Comparison of ENCODE assay signal across 14 cellular contexts in the genomic region with DNA sequence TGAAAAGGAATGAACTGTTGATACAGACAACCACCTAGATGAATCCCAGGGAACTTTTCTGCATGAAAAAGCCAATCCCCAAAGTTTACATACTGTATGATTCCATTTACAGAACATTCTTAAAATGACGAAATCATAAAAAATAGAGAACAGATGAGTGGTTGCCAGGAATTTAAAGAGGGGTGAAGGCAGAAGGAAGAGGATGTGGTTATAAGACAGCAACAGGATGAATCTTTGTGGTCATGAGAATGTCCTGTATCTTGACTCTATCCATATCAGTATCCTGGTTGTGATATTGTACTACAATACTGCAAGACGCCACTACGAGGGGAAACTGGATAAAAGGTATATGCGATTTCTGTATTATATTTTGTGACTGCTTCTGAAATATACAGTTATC.
DNase-seq lines count a peak whose midpoint lies in the region; ATAC-seq and TF ChIP-seq lines count a peak whose summit lies in the region.
"Had no signal": no experiment of that assay in that cellular context is flagged by ENCODE, and none has a peak within 500 bp of the region (broad histone marks: within the 10 kb centered on the region; RNA-seq: fewer than 3 reads in every experiment).

No MANE protein-coding gene starts in this region.

- H3F3A ChIP-seq in PC-3 (ENCODE audit: low read length, unreplicated experiment): no peaks in the 10 kb centered on the region

- no TSS peak for BruUV-seq in mammary epithelial cell (replicated peaks; lab: Mats Ljungman, UMichigan)
- no TSS peak for BruUV-seq in MCF 10A (replicated peaks; lab: Mats Ljungman, UMichigan)
- no TSS peak for BruUV-seq in PC-3 (replicated peaks; lab: Mats Ljungman, UMichigan)

- intact Hi-C loops in mammary epithelial cell (cut with micrococcal nuclease): no loop called here
- intact Hi-C loops in MCF 10A (cut with micrococcal nuclease): no loop called here
- intact Hi-C loops in PC-3 (cut with micrococcal nuclease): no loop called here
- intact Hi-C loops in lower lobe of right lung (cut with DNase I): no loop called here

- H3K9me2 ChIP-seq in PC-3 (replicated peaks; ENCODE audit: low read length): no peaks in the 10 kb centered on the region

- H3K27me3 ChIP-seq in mammary epithelial cell (ENCODE audit: insufficient read depth, low read length) (no peaks in the 10 kb centered on the region), PC-3 (ENCODE audit: low read length) (no peaks in the 10 kb centered on the region), lower lobe of right lung (ENCODE audit: low read depth) (no peaks in the 10 kb centered on the region)
- H3K27me3 ChIP-seq: sigmoid colon had no signal

- TF ChIP-seq CTCF in mammary epithelial cell (conservative IDR thresholded peaks at IDR 0.05 in 1 of 2, IDR thresholded peaks at IDR 0.05 in 1 of 2; ENCODE audit: extremely low read depth in 1 of 2, insufficient read depth in 1 of 2, low read depth in 1 of 2, low read length in 2 of 2) (no peak), MCF 10A (IDR thresholded peaks at IDR 0.05; ENCODE audit: unreplicated experiment) (no peak), PC-3 (conservative IDR thresholded peaks at IDR 0.05; ENCODE audit: low read depth, low read length) (no peak), cardiac fibroblast (IDR thresholded peaks at IDR 0.05; ENCODE audit: low read depth, low read length) (no peak), lower lobe of right lung (IDR thresholded peaks at IDR 0.05) (no peak)

- no peaks in the 10 kb centered on the region for H3K36me3 ChIP-seq in mammary epithelial cell (ENCODE audit: insufficient read depth, low read length)
- H3K36me3 ChIP-seq in PC-3 (ENCODE audit: low read depth, low read length): peaks cover 21% of the 10 kb centered on the region
- peaks cover 79% of the 10 kb centered on the region for H3K36me3 ChIP-seq in lower lobe of right lung

- no peak overlapping the region for H2AFZ ChIP-seq in mammary epithelial cell (ENCODE audit: low read depth, low read length)
- H2AFZ ChIP-seq in PC-3 (ENCODE audit: low read length): no peak overlapping the region

- dilution Hi-C loops in mammary epithelial cell (cut with HindIII; ENCODE audit: low sequenced_read_pairs): no loop called here

- POLR2A ChIA-PET in MCF 10A (lab: Yijun Ruan, JAX) (no interaction called here), PC-3 (lab: Charles Lee; ENCODE audit: unreplicated experiment) (no interaction called here)

- CTCF ChIA-PET in mammary epithelial cell (lab: Charles Lee; ENCODE audit: low non-redundant PET) (no interaction called here), MCF 10A (lab: Yijun Ruan, JAX) (no interaction called here), PC-3 (lab: Charles Lee) (no interaction called here)

- no peak overlapping the region for H3K4me3 Mint-ChIP-seq in MCF 10A (ENCODE audit: unreplicated experiment)
- no peak overlapping the region for H3K4me3 Mint-ChIP-seq in stimulated activated naive CD8-positive, alpha-beta T cell treated with anti-CD3 and anti-CD28 coated beads, Interleukin-15, amount 100 ng/mL, for 72 hours
- H3K4me3 Mint-ChIP-seq: H9 had no signal

- no peak overlapping the region for H3K27ac ChIP-seq in mammary epithelial cell (ENCODE audit: insufficient read depth, low read depth, low read length)
- no peak overlapping the region for H3K27ac ChIP-seq in PC-3 (ENCODE audit: low read length)
- no peak overlapping the region for H3K27ac ChIP-seq in lower lobe of right lung
- H3K27ac ChIP-seq: sigmoid colon had no signal

- H3K4me2 ChIP-seq in mammary epithelial cell (ENCODE audit: insufficient read depth, low read depth, low read length): no peak overlapping the region
- no peak overlapping the region for H3K4me2 ChIP-seq in PC-3 (ENCODE audit: low read length)

- H3K4me3 ChIP-seq in mammary epithelial cell (replicated peaks in 1 of 3; ENCODE audit: insufficient read depth in 1 of 3, low read depth in 2 of 3, low read length in 3 of 3) (no peak overlapping the region), PC-3 (ENCODE audit: low read length) (no peak overlapping the region), cardiac fibroblast (replicated peaks in 1 of 2; ENCODE audit: low read depth in 2 of 2, low read length in 2 of 2) (no peak overlapping the region), lower lobe of right lung (no peak overlapping the region)
- H3K4me3 ChIP-seq: sigmoid colon had no signal

- H4K20me1 ChIP-seq in mammary epithelial cell (ENCODE audit: insufficient read depth, low read length): no peaks in the 10 kb centered on the region
- H4K20me1 ChIP-seq in PC-3 (ENCODE audit: low read length): no peaks in the 10 kb centered on the region

- H3K9ac ChIP-seq in mammary epithelial cell (ENCODE audit: insufficient read depth, low read length) (no peak overlapping the region), PC-3 (ENCODE audit: low read length) (no peak overlapping the region)

- peaks cover 6% of the 10 kb centered on the region for H3K4me1 ChIP-seq in mammary epithelial cell (ENCODE audit: insufficient read depth, low read length)
- no peaks in the 10 kb centered on the region for H3K4me1 ChIP-seq in PC-3 (ENCODE audit: insufficient read depth, low read length)
- no peaks in the 10 kb centered on the region for H3K4me1 ChIP-seq in lower lobe of right lung
- H3K4me1 ChIP-seq: sigmoid colon had no signal

- 78% methylated on average over 4 of the region's 4 CpGs for WGBS in mammary epithelial cell (ENCODE audit: low coverage, missing lambda C conversion rate)

- no peaks in the 10 kb centered on the region for H3K4me1 Mint-ChIP-seq in MCF 10A (ENCODE audit: insufficient read depth, unreplicated experiment)
- peaks cover 75% of the 10 kb centered on the region for H3K4me1 Mint-ChIP-seq in stimulated activated naive CD8-positive, alpha-beta T cell treated with anti-CD3 and anti-CD28 coated beads, Interleukin-15, amount 100 ng/mL, for 72 hours
- H3K4me1 Mint-ChIP-seq: H9 had no signal

- in situ Hi-C loops in mammary epithelial cell (cut with MboI; ENCODE audit: low sequenced_read_pairs in 2 of 2): no loop called here

- H3K27ac Mint-ChIP-seq in MCF 10A (ENCODE audit: low read depth, unreplicated experiment): no peak overlapping the region
- peak overlapping the region; percentile 0 to 6 for H3K27ac Mint-ChIP-seq in stimulated activated naive CD8-positive, alpha-beta T cell treated with anti-CD3 and anti-CD28 coated beads, Interleukin-15, amount 100 ng/mL, for 72 hours
- H3K27ac Mint-ChIP-seq: H9 had no signal

- peaks cover 26% of the 10 kb centered on the region for H3K36me3 Mint-ChIP-seq in MCF 10A (ENCODE audit: insufficient read depth, unreplicated experiment)

- H3K79me2 ChIP-seq in mammary epithelial cell (ENCODE audit: insufficient read depth, low read length) (no peaks in the 10 kb centered on the region), PC-3 (ENCODE audit: low read length) (no peaks in the 10 kb centered on the region)

- DNase-seq in mammary epithelial cell: peak; percentile 37
- DNase-seq in MCF 10A (ENCODE audit: unreplicated experiment): no peak
- peak; percentile 19 for DNase-seq in PC-3
- peak; percentile 58 to 89 for DNase-seq in cardiac fibroblast (ENCODE audit: low read depth in 2 of 2)
- no peak for DNase-seq in stimulated activated naive CD8-positive, alpha-beta T cell treated with anti-CD3 and anti-CD28 coated beads, Interleukin-15, amount 100 ng/mL, for 72 hours
- DNase-seq in lower lobe of right lung: no peak
- DNase-seq in SK-N-DZ (ENCODE audit: low spot score): no peak
- no peak for DNase-seq in activated T-cell treated with anti-CD3 and anti-CD28 coated beads, Interleukin-2, amount 50 U/mL, for 48 hours
- DNase-seq: activated gamma-delta T cell; C1 segment of cervical spinal cord; effector CD4-positive, alpha-beta T cell; H9; NCI-H1092 treated with DMSO at 0.1 percent for 48 hours; sigmoid colon had no signal

- H3K9me3 ChIP-seq in mammary epithelial cell (replicated peaks; ENCODE audit: insufficient read depth, low read length) (no peaks in the 10 kb centered on the region), PC-3 (ENCODE audit: low read length) (no peaks in the 10 kb centered on the region), lower lobe of right lung (no peaks in the 10 kb centered on the region)
- H3K9me3 ChIP-seq: sigmoid colon had no signal

- H3K27me3 Mint-ChIP-seq in MCF 10A (ENCODE audit: insufficient read depth, unreplicated experiment): no peaks in the 10 kb centered on the region
- H3K27me3 Mint-ChIP-seq in stimulated activated naive CD8-positive, alpha-beta T cell treated with anti-CD3 and anti-CD28 coated beads, Interleukin-15, amount 100 ng/mL, for 72 hours: no peaks in the 10 kb centered on the region

- ATAC-seq in PC-3 (no peak), lower lobe of right lung (no peak)
- peak; percentile 79 for ATAC-seq in stimulated activated naive CD8-positive, alpha-beta T cell treated with anti-CD3 and anti-CD28 coated beads, Interleukin-15, amount 100 ng/mL, for 72 hours

- peaks cover 11% of the 10 kb centered on the region for H3K9me3 Mint-ChIP-seq in MCF 10A (ENCODE audit: unreplicated experiment)
- H3K9me3 Mint-ChIP-seq in stimulated activated naive CD8-positive, alpha-beta T cell treated with anti-CD3 and anti-CD28 coated beads, Interleukin-15, amount 100 ng/mL, for 72 hours: peaks cover 0 to 7% of the 10 kb centered on the region in 2 donors
- H3K9me3 Mint-ChIP-seq: H9 had no signal

Comparison
In these comparisons a context has a peak if more than half of its experiments do, and no peak if none do; other contexts are left out.
1. DNase-seq: peak in mammary epithelial cell (single experiment), PC-3 (single experiment) and cardiac fibroblast (2 of 2); none in MCF 10A (single experiment), stimulated activated naive CD8-positive, alpha-beta T cell treated with anti-CD3 and anti-CD28 coated beads, Interleukin-15, amount 100 ng/mL, for 72 hours (0 of 2), lower lobe of right lung (single experiment), SK-N-DZ (single experiment) and activated T-cell treated with anti-CD3 and anti-CD28 coated beads, Interleukin-2, amount 50 U/mL, for 48 hours (0 of 2).